8 cellular contexts compared by ENCODE assay signal in the genomic region with DNA sequence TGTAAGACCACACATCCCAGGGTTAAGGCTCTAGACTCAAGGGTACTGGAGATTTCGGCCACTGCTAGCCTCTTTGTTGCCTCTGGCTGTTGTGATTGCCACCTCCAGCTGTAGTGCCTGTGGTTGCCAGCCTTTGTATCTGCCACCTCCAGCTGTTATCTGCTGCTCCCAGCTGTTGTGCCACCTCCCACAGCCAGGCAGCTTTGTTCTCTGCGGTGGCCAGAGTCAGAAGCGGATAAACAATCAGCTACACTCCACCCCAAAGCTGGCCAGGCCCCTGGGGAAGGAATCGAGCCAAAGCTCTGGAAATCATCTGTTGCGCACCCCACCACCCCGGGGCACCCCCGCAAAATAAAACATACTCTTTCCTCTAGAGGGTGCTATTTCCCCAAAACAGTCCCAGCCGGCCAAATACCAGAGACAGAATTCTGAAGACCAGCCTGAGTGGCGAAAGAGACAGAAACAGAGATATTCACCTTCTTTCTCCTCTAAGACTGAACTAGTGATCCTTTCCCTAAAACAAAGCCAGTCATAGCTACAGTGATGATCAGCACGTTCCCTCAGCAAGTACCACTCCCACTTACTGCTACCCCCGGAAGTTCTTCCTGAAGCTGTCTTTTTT. TPM values are rescaled to one million over a fixed set of nuclear protein-coding genes. Genes with fewer than 3 reads are reported as not detected.
A peak's percentile ranks its signal among the peaks of the same experiment; 100 is the strongest.
DNase-seq lines count a peak whose midpoint lies in the region; ATAC-seq and TF ChIP-seq lines count a peak whose summit lies in the region.

No MANE protein-coding gene starts in this region.

- H3K4me1 ChIP-seq in PC-3 (ENCODE audit: insufficient read depth, low read length) (no peaks in the 10 kb centered on the region), adipocyte (ENCODE audit: control insufficient read depth, insufficient read depth, low read length) (peaks cover 6% of the 10 kb centered on the region)

- BruUV-seq in PC-3 (replicated peaks; lab: Mats Ljungman, UMichigan): no TSS peak

- no peaks in the 10 kb centered on the region for H3K9me3 ChIP-seq in PC-3 (ENCODE audit: low read length)
- no peaks in the 10 kb centered on the region for H3K9me3 ChIP-seq in adipocyte (ENCODE audit: control insufficient read depth, low read length)

- H3K36me3 ChIP-seq in PC-3 (ENCODE audit: low read depth, low read length) (no peaks in the 10 kb centered on the region), adipocyte (ENCODE audit: control insufficient read depth, insufficient read depth, low read length, severe bottlenecking) (no peaks in the 10 kb centered on the region)

- H3K9me3 Mint-ChIP-seq in progenitor cell of endocrine pancreas (ENCODE audit: low read depth): no peaks in the 10 kb centered on the region

- no peaks in the 10 kb centered on the region for H3K9me2 ChIP-seq in PC-3 (replicated peaks; ENCODE audit: low read length)

- CTCF ChIA-PET in AG04449 (lab: Yijun Ruan, JAX) (interaction anchor here (0.6 to 5.5 kb wide), 26 partner anchors 8 to 369 kb away, joined by 3 to 94 read pairs (median 5); a partner anchor contains a TSS), PC-3 (lab: Charles Lee) (interaction anchor here (0.6 to 1.4 kb wide), 6 partner anchors 24 to 1106 kb away, joined by 3 to 7 read pairs (median 4); no protein-coding TSS in a partner anchor)

- no peaks in the 10 kb centered on the region for H3F3A ChIP-seq in PC-3 (ENCODE audit: low read length, unreplicated experiment)

- H3K4me3 ChIP-seq in AG04449 (ENCODE audit: low read depth, low read length) (peak overlapping the region; percentile 15; the same call in 1 of the 2 replicates), PC-3 (ENCODE audit: low read length) (no peak overlapping the region), adipocyte (ENCODE audit: low read length) (no peak overlapping the region)

- H3K27me3 Mint-ChIP-seq in progenitor cell of endocrine pancreas: peaks cover 56% of the 10 kb centered on the region

- ATAC-seq in HG03175 (IDR thresholded peaks at IDR 0.05; ENCODE audit: unreplicated experiment) (peak; percentile 70), PC-3 (peak; percentile 84), HG03196 (IDR thresholded peaks at IDR 0.05; ENCODE audit: unreplicated experiment) (no peak)

- peaks cover 14% of the 10 kb centered on the region for H3K4me1 Mint-ChIP-seq in progenitor cell of endocrine pancreas (ENCODE audit: low read depth)

- no peak overlapping the region for H3K27ac ChIP-seq in PC-3 (ENCODE audit: low read length)

- H3K4me2 ChIP-seq in PC-3 (ENCODE audit: low read length): peak overlapping the region; percentile 29; the same call in 1 of the 2 replicates

- H3K9ac ChIP-seq in PC-3 (ENCODE audit: low read length) (no peak overlapping the region), adipocyte (ENCODE audit: low read length) (peak overlapping the region; percentile 36)

- H4K20me1 ChIP-seq in PC-3 (ENCODE audit: low read length): no peaks in the 10 kb centered on the region

- no peaks in the 10 kb centered on the region for H3K79me2 ChIP-seq in PC-3 (ENCODE audit: low read length)

- no peaks in the 10 kb centered on the region for H3K36me3 Mint-ChIP-seq in progenitor cell of endocrine pancreas (ENCODE audit: insufficient read depth)

- H3K27ac Mint-ChIP-seq in progenitor cell of endocrine pancreas: peak overlapping the region; percentile 24

- no peak for DNase-seq in AG04449 (ENCODE audit: low read depth, low spot score)
- peak; percentile 58 for DNase-seq in PC-3
- DNase-seq in adipocyte (ENCODE audit: low read depth): peak; percentile 78
- DNase-seq in cardiac septum (ENCODE audit: low spot score): peak; percentile 77
- DNase-seq in progenitor cell of endocrine pancreas (ENCODE audit: low spot score, unreplicated experiment): no peak

- H3K27me3 ChIP-seq in PC-3 (ENCODE audit: low read length): peaks cover 40% of the 10 kb centered on the region
- peaks cover 19% of the 10 kb centered on the region for H3K27me3 ChIP-seq in adipocyte (replicated peaks; ENCODE audit: control insufficient read depth, insufficient read depth, low read length)

- POLR2A ChIA-PET in AG04449 (lab: Yijun Ruan, JAX): no interaction called here
- POLR2A ChIA-PET in PC-3 (lab: Charles Lee; ENCODE audit: unreplicated experiment): no interaction called here

- H2AFZ ChIP-seq in PC-3 (ENCODE audit: low read length): peak overlapping the region; percentile 46; the same call in 1 of the 2 replicates

- intact Hi-C loops in PC-3 (cut with micrococcal nuclease): loop anchor here (1.0 kb wide), 1 partner anchor 38 kb away; no protein-coding TSS in a partner anchor
- intact Hi-C loops in cardiac septum (cut with DNase I): loop anchor here (5.0 kb wide), 1 partner anchor 36 kb away; a partner anchor contains a TSS

- TF ChIP-seq CTCF in AG04449 (IDR thresholded peaks at IDR 0.05; ENCODE audit: insufficient read depth, low read length, missing control alignments) (peak; percentile 39), GM12872 (IDR thresholded peaks at IDR 0.05; ENCODE audit: insufficient read depth, low read depth, low read length) (peak; percentile 63), PC-3 (conservative IDR thresholded peaks at IDR 0.05; ENCODE audit: low read depth, low read length) (peak; percentile 90), progenitor cell of endocrine pancreas (IDR thresholded peaks at IDR 0.05; ENCODE audit: unreplicated experiment) (peak; percentile 62)

- H3K4me3 Mint-ChIP-seq in progenitor cell of endocrine pancreas (ENCODE audit: low read depth): no peak overlapping the region

RNA-seq across cellular contexts. Expression of a gene that starts 14.8 kb away (rescaled TPM):
- 6.7 and 6.9 TPM in 2 replicates for total RNA-seq in PC-3 (2014; rRNA removed)
- 2.3 TPM for total RNA-seq in cardiac septum
- 11.4 and 12.2 TPM in 2 replicates for total RNA-seq in progenitor cell of endocrine pancreas

RNA-seq across cellular contexts. Expression of a gene that starts 23.4 kb away (rescaled TPM):
- total RNA-seq in PC-3 (2014; rRNA removed) (0.15 TPM in 1 of 2 replicates, not detected in the other), cardiac septum (0.05 TPM), progenitor cell of endocrine pancreas (0.09 and 0.12 TPM in 2 replicates)

RNA-seq across cellular contexts. Expression of a gene that starts 34.7 kb away (rescaled TPM):
- total RNA-seq in PC-3 (2014; rRNA removed) (not detected in 2 replicates), cardiac septum (not detected), progenitor cell of endocrine pancreas (not detected in 2 replicates)

RNA-seq across cellular contexts. Expression of a gene that starts 51.8 kb away (rescaled TPM):
- total RNA-seq in PC-3 (2014; rRNA removed) (37.1 and 49.1 TPM in 2 replicates), cardiac septum (29.7 TPM), progenitor cell of endocrine pancreas (39.4 and 40.0 TPM in 2 replicates)

Comparison
In these comparisons a context has a peak if more than half of its experiments do, and no peak if none do; other contexts are left out.
1. DNase-seq: peak in PC-3 (single experiment), adipocyte (single experiment) and cardiac septum (single experiment); none in AG04449 (single experiment) and progenitor cell of endocrine pancreas (single experiment).
2. CTCF ChIP-seq: peak in every context shown above with its lines; median percentile 90 in PC-3; 63 in GM12872; 62 in progenitor cell of endocrine pancreas; 39 in AG04449.